ENCODE assay signal across 8 cellular contexts in genomic region chr22:21001601-21002325, GRCh38. TPM values are rescaled to one million over a fixed set of nuclear protein-coding genes. Genes with fewer than 3 reads are reported as not detected.
DNase-seq lines count a peak whose midpoint lies in the region; ATAC-seq and TF ChIP-seq lines count a peak whose summit lies in the region.

THAP7 (minus strand) TSS chr22:21002118; CDS start chr22:21001911, 207 bp downstream.

- ATAC-seq in lung (ENCODE audit: insufficient read depth, low FRiP score): peak; percentile 97

- H3K36me3 ChIP-seq in lung (ENCODE audit: control insufficient read depth in 2 of 2, insufficient read depth in 2 of 2, low read length in 2 of 2): peaks cover 0 to 29% of the 10 kb centered on the region in 2 donors

- peak within 1 kb of the TSS; percentile 96 to 99 for H3K27ac ChIP-seq in lung (ENCODE audit: low read depth in 1 of 2, low read length in 1 of 2)

- H3K4me3 ChIP-seq in lung: peak within 1 kb of the TSS; percentile 65

- DNase-seq in COLO668 (lab: John Stamatoyannopoulos, UW; ENCODE audit: unreplicated experiment) (peak; percentile 97), GM20000 (ENCODE audit: low spot score) (peak; percentile 95), HS-5 (ENCODE audit: low read depth) (peak; percentile 80), NK-92 (lab: John Stamatoyannopoulos, UW; ENCODE audit: unreplicated experiment) (peak; percentile 64), lung (ENCODE audit: low spot score) (peak; percentile 96)
- peak; percentile 90 to 97 for DNase-seq in activated CD8-positive, alpha-beta memory T cell treated with anti-CD3 and anti-CD28 coated beads for 1 hour (ENCODE audit: extremely low read depth in 1 of 2, low read depth in 1 of 2)
- peak; percentile 97 for DNase-seq in effector CD4-positive, alpha-beta T cell
- peak; percentile 94 to 98 (median 96) for DNase-seq in stimulated activated CD4-positive, alpha-beta T cell treated with anti-CD3 and anti-CD28 coated beads, TNF-alpha, amount 100 ng/mL, for 24 hours (ENCODE audit: low read depth in 3 of 3)

- peaks cover 7 to 15% of the 10 kb centered on the region in 2 donors for H3K4me1 ChIP-seq in lung (ENCODE audit: control insufficient read depth in 2 of 2, insufficient read depth in 2 of 2, low read length in 2 of 2)

- H3K9me3 ChIP-seq in lung (ENCODE audit: control insufficient read depth in 2 of 2, insufficient read depth in 1 of 2, low read length in 1 of 2): no peaks in the 10 kb centered on the region

- WGBS in lung, 2 donors: 0% methylated on average over 83 of the region's 83 CpGs

- TF ChIP-seq CTCF in GM20000 (IDR thresholded peaks at IDR 0.05; ENCODE audit: extremely low read depth, missing control alignments) (no peak), lung (IDR thresholded peaks at IDR 0.05; ENCODE audit: control extremely low read depth, extremely low read depth) (no peak)

- no peaks in the 10 kb centered on the region for H3K27me3 ChIP-seq in lung (ENCODE audit: control insufficient read depth, insufficient read depth)

RNA-seq across cellular contexts. Expression of gene THAP7, which starts in this region (rescaled TPM):
- total RNA-seq in lung: 10 to 100 TPM; 20.4 to 28.1 TPM
- 10 to 100 TPM; 27.1 to 61.3 TPM for polyA plus RNA-seq in lung

Comparison
In these comparisons a context has a peak if more than half of its experiments do, and no peak if none do; other contexts are left out.
1. Peak in every context shown above with its lines: DNase-seq, ATAC-seq, H3K4me3 ChIP-seq and H3K27ac ChIP-seq.